In the genomic region with DNA sequence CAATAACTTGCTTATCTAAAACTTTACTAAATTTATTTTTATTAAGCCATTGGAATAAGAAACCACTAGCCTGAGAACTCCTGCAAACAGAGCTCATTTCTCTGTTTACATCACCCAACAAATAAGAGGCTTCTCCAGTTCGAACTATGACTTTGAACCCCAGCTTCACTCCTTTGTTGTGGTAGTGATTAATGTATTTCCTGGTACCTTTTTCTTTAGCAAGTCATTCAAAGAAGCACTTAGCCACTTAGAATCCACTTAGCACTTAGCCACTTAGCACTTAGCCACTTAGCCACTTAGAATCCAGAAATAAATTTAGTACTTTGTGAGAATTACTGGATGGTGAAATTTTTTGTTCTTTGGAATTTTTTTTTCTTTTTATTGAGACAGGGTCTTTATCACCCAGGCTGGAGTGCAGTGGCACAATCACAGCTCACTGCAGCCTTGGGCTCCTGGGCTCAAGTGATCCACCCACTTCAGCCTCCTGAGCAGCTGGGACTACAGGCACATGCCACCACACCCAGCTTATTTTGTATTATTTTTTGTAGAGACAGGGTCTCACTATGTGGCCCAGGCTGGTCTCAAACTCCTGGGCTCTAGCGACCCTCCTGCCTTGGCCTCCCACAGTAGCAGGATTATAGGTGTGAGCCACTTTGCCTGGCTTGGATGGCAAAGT, we compare ENCODE assay signal across 11 cellular contexts. TPM values are rescaled to one million over a fixed set of nuclear protein-coding genes. Genes with fewer than 3 reads are reported as not detected.
A peak's percentile ranks its signal among the peaks of the same experiment; 100 is the strongest.
DNase-seq lines count a peak whose midpoint lies in the region; ATAC-seq and TF ChIP-seq lines count a peak whose summit lies in the region.
"Not testable (repeated sequence)": the region's sequence is repeated elsewhere in the genome, so short reads cannot be mapped to it uniquely, and the experiment has no call there.
"Had no signal": no experiment of that assay in that cellular context is flagged by ENCODE, and none has a peak within 500 bp of the region (broad histone marks: within the 10 kb centered on the region; RNA-seq: fewer than 3 reads in every experiment).

No MANE protein-coding gene starts in this region.

- not testable (repeated sequence) for H2BK15ac ChIP-seq in mesenchymal stem cell (ENCODE audit: low read depth, poor library complexity, severe bottlenecking)

- H3K27me3 ChIP-seq in Loucy (ENCODE audit: insufficient read depth, low read length, poor library complexity, severe bottlenecking); mesenchymal stem cell (ENCODE audit: control insufficient read depth in 1 of 2, insufficient read depth in 1 of 2, low read length in 2 of 2); tibial artery: not testable (repeated sequence)

- not testable (repeated sequence) for H3K9ac ChIP-seq in Loucy (ENCODE audit: low read depth, low read length, poor library complexity, severe bottlenecking); mesenchymal stem cell (ENCODE audit: low read length)

- not testable (repeated sequence) for H3K27ac ChIP-seq in mesenchymal stem cell (ENCODE audit: low read length, poor library complexity, severe bottlenecking)
- peak overlapping the region; percentile 39 to 60 for H3K27ac ChIP-seq in tibial artery

- not testable (repeated sequence) for H3K36me3 ChIP-seq in Loucy (ENCODE audit: insufficient read depth, low read length); mesenchymal stem cell (ENCODE audit: control insufficient read depth in 1 of 2, insufficient read depth in 2 of 2, low read depth in 1 of 2, low read length in 2 of 2); tibial artery

- not testable (repeated sequence) for H4K20me1 ChIP-seq in Loucy (ENCODE audit: insufficient read depth, low read length, poor library complexity, severe bottlenecking)

- not testable (repeated sequence) for H2BK12ac ChIP-seq in mesenchymal stem cell (ENCODE audit: low read length in 2 of 2)

- not testable (repeated sequence) for H3K23ac ChIP-seq in mesenchymal stem cell (ENCODE audit: low read length in 2 of 2)

- H3F3A ChIP-seq in Loucy (ENCODE audit: low read depth): not testable (repeated sequence)

- not testable (repeated sequence) for H2AK5ac ChIP-seq in mesenchymal stem cell (ENCODE audit: low read length, severe bottlenecking)

- H3K27me3 Mint-ChIP-seq in activated CD4-positive, alpha-beta T cell treated with anti-CD3 and anti-CD28 coated beads for 36 hours; activated T-helper 2 cell treated with anti-CD3 and anti-CD28 coated beads, Interferon-gamma antibody, Interleukin-2, Interleukin-4, amounts not matched to agents 10 μg/mL and 5 μg/mL and 100 μg/mL, durations not matched to agents 14 hours and 24 hours and 36 hours (ENCODE audit: low read depth); chondrocyte (ENCODE audit: low read depth): not testable (repeated sequence)

- not testable (repeated sequence) for H3K14ac ChIP-seq in mesenchymal stem cell (ENCODE audit: low read length in 2 of 2)

- not testable (repeated sequence) for H4K91ac ChIP-seq in mesenchymal stem cell (ENCODE audit: low read length)

- H3K79me2 ChIP-seq in Loucy (ENCODE audit: insufficient read depth, low read length): not testable (repeated sequence)

- H3K4me2 ChIP-seq in Loucy (ENCODE audit: low read depth, low read length, poor library complexity, severe bottlenecking): peak overlapping the region; percentile 10
- H3K4me2 ChIP-seq in mesenchymal stem cell (ENCODE audit: low read length, poor library complexity, severe bottlenecking): not testable (repeated sequence)

- H4K8ac ChIP-seq in mesenchymal stem cell (ENCODE audit: low read length): not testable (repeated sequence)

- not testable (repeated sequence) for H3K79me1 ChIP-seq in mesenchymal stem cell (replicated peaks; ENCODE audit: low read length, poor library complexity, severe bottlenecking)

- not testable (repeated sequence) for TF ChIP-seq CTCF in Loucy (conservative IDR thresholded peaks at IDR 0.05; ENCODE audit: low read length); chondrocyte (IDR thresholded peaks at IDR 0.05); tibial artery (IDR thresholded peaks at IDR 0.05)

- CTCF ChIA-PET in activated CD4-positive, alpha-beta T cell treated with anti-CD3 and anti-CD28 coated beads for 36 hours (lab: Charles Lee): interaction anchor here (0.7 to 0.8 kb wide), 2 partner anchors 43 to 99 kb away, joined by 3 to 5 read pairs; no protein-coding TSS in a partner anchor

- WGBS in mesenchymal stem cell: 86% methylated on average over 1 of the region's 2 CpGs

- DNase-seq in DMS79 (lab: John Stamatoyannopoulos, UW) (peak; percentile 76), NCI-H460 (ENCODE audit: extremely low read depth, low read depth) (peak; percentile 15), mesenchymal stem cell (peak; percentile 32)
- DNase-seq in activated CD4-positive, alpha-beta T cell treated with anti-CD3 and anti-CD28 coated beads for 36 hours: peak; percentile 10
- not testable (repeated sequence) for DNase-seq in activated T-helper 2 cell treated with anti-CD3 and anti-CD28 coated beads, Interferon-gamma antibody, Interleukin-2, Interleukin-4, amounts not matched to agents 10 μg/mL and 5 μg/mL and 100 μg/mL, durations not matched to agents 14 hours and 24 hours and 36 hours (ENCODE audit: low spot score); chondrocyte (ENCODE audit: low spot score); tibial artery

- POLR2A ChIA-PET in activated CD4-positive, alpha-beta T cell treated with anti-CD3 and anti-CD28 coated beads for 36 hours (lab: Charles Lee): not testable (repeated sequence)

- H2BK5ac ChIP-seq in mesenchymal stem cell (ENCODE audit: low read depth, low read length, poor library complexity, severe bottlenecking): not testable (repeated sequence)

- not testable (repeated sequence) for H3K18ac ChIP-seq in mesenchymal stem cell (ENCODE audit: low read depth in 1 of 2, low read length in 2 of 2)

- H3K4me3 Mint-ChIP-seq in activated CD4-positive, alpha-beta T cell treated with anti-CD3 and anti-CD28 coated beads for 36 hours; activated T-helper 2 cell treated with anti-CD3 and anti-CD28 coated beads, Interferon-gamma antibody, Interleukin-2, Interleukin-4, amounts not matched to agents 10 μg/mL and 5 μg/mL and 100 μg/mL, durations not matched to agents 14 hours and 24 hours and 36 hours (ENCODE audit: low read depth); chondrocyte (ENCODE audit: unreplicated experiment): not testable (repeated sequence)

- H3K27ac Mint-ChIP-seq in activated CD4-positive, alpha-beta T cell treated with anti-CD3 and anti-CD28 coated beads for 36 hours: not testable (repeated sequence)
- H3K27ac Mint-ChIP-seq in activated T-helper 2 cell treated with anti-CD3 and anti-CD28 coated beads, Interferon-gamma antibody, Interleukin-2, Interleukin-4, amounts not matched to agents 10 μg/mL and 5 μg/mL and 100 μg/mL, durations not matched to agents 14 hours and 24 hours and 36 hours: peak overlapping the region; percentile 40
- H3K27ac Mint-ChIP-seq in chondrocyte (ENCODE audit: unreplicated experiment): peak overlapping the region; percentile 19

- intact Hi-C loops in activated CD4-positive, alpha-beta T cell treated with anti-CD3 and anti-CD28 coated beads for 36 hours (cut with DNase I, micrococcal nuclease); tibial artery (cut with DNase I; ENCODE audit: low total_unique reads): not testable (repeated sequence)
- intact Hi-C loops in activated T-helper 2 cell treated with anti-CD3 and anti-CD28 coated beads, Interferon-gamma antibody, Interleukin-2, Interleukin-4, amounts not matched to agents 10 μg/mL and 5 μg/mL and 100 μg/mL, durations not matched to agents 14 hours and 24 hours and 36 hours (cut with micrococcal nuclease): loop anchor here (1.0 to 5.0 kb wide), 2 partner anchors 33 to 69 kb away; no protein-coding TSS in a partner anchor

- not testable (repeated sequence) for H3K9me3 ChIP-seq in Loucy (ENCODE audit: insufficient read depth, low read depth, low read length); mesenchymal stem cell (ENCODE audit: control insufficient read depth, low read length); tibial artery

- H3K36me3 Mint-ChIP-seq in activated CD4-positive, alpha-beta T cell treated with anti-CD3 and anti-CD28 coated beads for 36 hours (ENCODE audit: low read depth); activated T-helper 2 cell treated with anti-CD3 and anti-CD28 coated beads, Interferon-gamma antibody, Interleukin-2, Interleukin-4, amounts not matched to agents 10 μg/mL and 5 μg/mL and 100 μg/mL, durations not matched to agents 14 hours and 24 hours and 36 hours (ENCODE audit: low read depth); chondrocyte (ENCODE audit: low read depth): not testable (repeated sequence)

- H3K4me1 Mint-ChIP-seq in activated CD4-positive, alpha-beta T cell treated with anti-CD3 and anti-CD28 coated beads for 36 hours: peaks cover 11% of the 10 kb centered on the region
- H3K4me1 Mint-ChIP-seq in activated T-helper 2 cell treated with anti-CD3 and anti-CD28 coated beads, Interferon-gamma antibody, Interleukin-2, Interleukin-4, amounts not matched to agents 10 μg/mL and 5 μg/mL and 100 μg/mL, durations not matched to agents 14 hours and 24 hours and 36 hours (ENCODE audit: low read depth): peaks cover 44% of the 10 kb centered on the region
- peaks cover 10% of the 10 kb centered on the region for H3K4me1 Mint-ChIP-seq in chondrocyte (ENCODE audit: low read depth)

- not testable (repeated sequence) for H3K9me2 ChIP-seq in Loucy (replicated peaks; ENCODE audit: low read depth, low read length)

- not testable (repeated sequence) for H2BK120ac ChIP-seq in mesenchymal stem cell (ENCODE audit: low read depth, low read length)

- H3K4ac ChIP-seq in mesenchymal stem cell (ENCODE audit: low read depth in 1 of 2, low read length in 2 of 2): not testable (repeated sequence)

- H3K9me3 Mint-ChIP-seq in activated CD4-positive, alpha-beta T cell treated with anti-CD3 and anti-CD28 coated beads for 36 hours (ENCODE audit: low read depth); activated T-helper 2 cell treated with anti-CD3 and anti-CD28 coated beads, Interferon-gamma antibody, Interleukin-2, Interleukin-4, amounts not matched to agents 10 μg/mL and 5 μg/mL and 100 μg/mL, durations not matched to agents 14 hours and 24 hours and 36 hours; chondrocyte (ENCODE audit: low read depth): not testable (repeated sequence)

- peak; percentile 97 for ATAC-seq in activated CD4-positive, alpha-beta T cell treated with anti-CD3 and anti-CD28 coated beads for 36 hours

- not testable (repeated sequence) for H3K4me3 ChIP-seq in Loucy (ENCODE audit: low read length, poor library complexity, severe bottlenecking); mesenchymal stem cell (ENCODE audit: insufficient read depth in 1 of 2, low read depth in 1 of 2, low read length in 2 of 2); tibial artery

- H3K4me1 ChIP-seq in Loucy (ENCODE audit: insufficient read depth, low read length, poor library complexity, severe bottlenecking): peaks cover 16% of the 10 kb centered on the region
- H3K4me1 ChIP-seq in mesenchymal stem cell (ENCODE audit: control insufficient read depth, insufficient read depth, low read depth, low read length): not testable (repeated sequence)
- H3K4me1 ChIP-seq in tibial artery: peaks cover 0 to 15% (median 0%) of the 10 kb centered on the region in 4 donors

- not testable (repeated sequence) for H2AFZ ChIP-seq in Loucy (ENCODE audit: low read length); mesenchymal stem cell (ENCODE audit: low read depth, low read length)

RNA-seq across cellular contexts. Expression of gene C12orf71, which starts 27.8 kb away (rescaled TPM):
- total RNA-seq in NCI-H460 (2014; rRNA removed; shearing (Covaris generic)): not detected in 2 replicates
- not detected in 2 replicates for polyA plus RNA-seq in NCI-H460 (2014; cell fraction: nucleus; rRNA removed)
- not detected for total RNA-seq in activated CD4-positive, alpha-beta T cell treated with anti-CD3 and anti-CD28 coated beads for 36 hours
- total RNA-seq in activated T-helper 2 cell treated with anti-CD3 and anti-CD28 coated beads, Interferon-gamma antibody, Interleukin-2, Interleukin-4, amounts not matched to agents 10 μg/mL and 5 μg/mL and 100 μg/mL, durations not matched to agents 14 hours and 24 hours and 36 hours: not detected in 2 replicates
- not detected in 3 replicates for total RNA-seq in chondrocyte
- polyA plus RNA-seq in mesenchymal stem cell (2013, experiment 1 of 2): not detected
- not detected for polyA plus RNA-seq in mesenchymal stem cell (2013, experiment 2 of 2)
- total RNA-seq: G401, HepG2 had no signal
- polyA plus RNA-seq: CD14-positive monocyte, HepG2 had no signal
